17 cellular contexts compared by ENCODE assay signal in the genomic region with DNA sequence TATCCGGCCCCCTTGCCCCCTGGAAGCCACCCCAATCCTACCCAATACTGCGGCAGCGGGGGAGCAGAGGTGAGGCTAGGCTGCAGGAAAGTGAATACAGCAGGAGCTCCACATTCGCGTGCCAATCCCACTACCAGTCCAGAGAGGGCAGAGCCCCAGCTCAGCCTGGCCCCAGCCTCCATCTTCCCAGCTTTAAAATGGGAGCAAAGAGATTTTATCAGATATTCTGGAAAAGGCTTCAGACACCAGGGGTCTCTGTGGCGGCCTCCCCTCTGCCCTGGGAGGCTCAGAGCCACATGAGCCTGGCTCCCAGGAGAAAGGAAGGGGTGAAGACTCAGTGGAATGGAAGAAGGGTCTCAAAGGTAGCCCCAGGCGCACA.
A peak's percentile ranks its signal among the peaks of the same experiment; 100 is the strongest.
DNase-seq lines count a peak whose midpoint lies in the region; ATAC-seq and TF ChIP-seq lines count a peak whose summit lies in the region.
"Had no signal": no experiment of that assay in that cellular context is flagged by ENCODE, and none has a peak within 500 bp of the region (broad histone marks: within the 10 kb centered on the region; RNA-seq: fewer than 3 reads in every experiment).

No MANE protein-coding gene starts in this region.

- DNase-seq in A673 (ENCODE audit: low spot score) (no peak), retinal pigment epithelial cell (ENCODE audit: low read depth) (no peak), hippocampal formation (lab: John Stamatoyannopoulos, UW) (no peak)
- no peak for DNase-seq in CD8-positive, alpha-beta T cell
- DNase-seq: ACHN, DMS153, KG1, MG63, NCI-H1092 treated with DMSO at 0.1 percent for 48 hours, NCI-H1694, NCI-H2107, NCI-H226, NCI-H526 treated with DMSO at 0.1 percent for 48 hours, OCI-M1 had no signal

- no peaks in the 10 kb centered on the region for H3K9me3 Mint-ChIP-seq in CD8-positive, alpha-beta T cell

- intact Hi-C loops in A673 (cut with micrococcal nuclease; ENCODE audit: unreplicated experiment): no loop called here
- intact Hi-C loops in CD8-positive, alpha-beta T cell (cut with DNase I, micrococcal nuclease): no loop called here

- no peaks in the 10 kb centered on the region for H4K20me1 ChIP-seq in SU-DHL-6 (ENCODE audit: low read depth, low read length)

- no peaks in the 10 kb centered on the region for H3K27me3 ChIP-seq in A673 (replicated peaks; ENCODE audit: insufficient read depth, low read depth, low read length, poor library complexity)
- no peaks in the 10 kb centered on the region for H3K27me3 ChIP-seq in CD8-positive, alpha-beta T cell (ENCODE audit: insufficient read depth, low read length)
- no peaks in the 10 kb centered on the region for H3K27me3 ChIP-seq in SU-DHL-6 (ENCODE audit: low read length)
- H3K27me3 ChIP-seq: MG63 had no signal

- peaks cover 10% of the 10 kb centered on the region; the same call in 1 of the 2 replicates for H3K79me2 ChIP-seq in SU-DHL-6 (ENCODE audit: insufficient read depth, low read length)

- no peak for TF ChIP-seq CTCF in A673 (conservative IDR thresholded peaks at IDR 0.05; ENCODE audit: low read depth, low read length)
- TF ChIP-seq CTCF in CD8-positive, alpha-beta T cell (IDR thresholded peaks at IDR 0.05): no peak
- no peak for TF ChIP-seq CTCF in SU-DHL-6 (IDR thresholded peaks at IDR 0.05; ENCODE audit: insufficient read depth, low read length, poor library complexity, severe bottlenecking)
- peak; percentile 2 for TF ChIP-seq CTCF in retinal pigment epithelial cell (conservative IDR thresholded peaks at IDR 0.05; ENCODE audit: low read depth, low read length)

- POLR2A ChIA-PET in A673 (lab: Charles Lee; ENCODE audit: low non-redundant PET): no interaction called here
- POLR2A ChIA-PET in CD8-positive, alpha-beta T cell (lab: Charles Lee): no interaction called here

- H3K36me3 ChIP-seq in A673 (ENCODE audit: insufficient read depth, low read length, poor library complexity, severe bottlenecking) (peaks cover 9% of the 10 kb centered on the region), SU-DHL-6 (ENCODE audit: low read length) (no peaks in the 10 kb centered on the region)
- H3K36me3 ChIP-seq in CD8-positive, alpha-beta T cell (ENCODE audit: insufficient read depth, low read length): no peaks in the 10 kb centered on the region

- H3K9me3 ChIP-seq in A673 (ENCODE audit: low read depth, low read length, poor library complexity, severe bottlenecking): no peaks in the 10 kb centered on the region
- H3K9me3 ChIP-seq in CD8-positive, alpha-beta T cell (ENCODE audit: low read length): no peaks in the 10 kb centered on the region
- H3K9me3 ChIP-seq in SU-DHL-6 (ENCODE audit: insufficient read depth, low read length): no peaks in the 10 kb centered on the region
- H3K9me3 ChIP-seq: MG63 had no signal

- BruUV-seq in A673 (replicated peaks; lab: Mats Ljungman, UMichigan): no TSS peak

- peaks cover 51% of the 10 kb centered on the region for H3K4me1 Mint-ChIP-seq in CD8-positive, alpha-beta T cell (ENCODE audit: low read depth)

- H3F3A ChIP-seq in SU-DHL-6 (ENCODE audit: insufficient read depth): no peaks in the 10 kb centered on the region

- no peak overlapping the region for H3K4me3 ChIP-seq in A673 (ENCODE audit: low read depth, low read length, poor library complexity, severe bottlenecking)
- no peak overlapping the region for H3K4me3 ChIP-seq in CD8-positive, alpha-beta T cell (ENCODE audit: low read depth, low read length)
- H3K4me3 ChIP-seq in SU-DHL-6 (ENCODE audit: insufficient read depth, low read length, poor library complexity, severe bottlenecking): no peak overlapping the region
- H3K4me3 ChIP-seq in retinal pigment epithelial cell (ENCODE audit: low read length): no peak overlapping the region
- H3K4me3 ChIP-seq: MG63 had no signal

- H2AFZ ChIP-seq in SU-DHL-6 (ENCODE audit: low read depth, low read length, severe bottlenecking): no peak overlapping the region

- H3K36me3 Mint-ChIP-seq in CD8-positive, alpha-beta T cell: peaks cover 16% of the 10 kb centered on the region

- no peaks in the 10 kb centered on the region for H3K27me3 Mint-ChIP-seq in CD8-positive, alpha-beta T cell (ENCODE audit: low read depth)

- no peak overlapping the region for H3K4me3 Mint-ChIP-seq in CD8-positive, alpha-beta T cell

- no peak overlapping the region for H3K4me2 ChIP-seq in SU-DHL-6 (ENCODE audit: low read depth, low read length, poor library complexity, severe bottlenecking)

- H3K4me1 ChIP-seq in A673 (ENCODE audit: insufficient read depth, low read length, poor library complexity, severe bottlenecking): peaks cover 31% of the 10 kb centered on the region
- peaks cover 16% of the 10 kb centered on the region for H3K4me1 ChIP-seq in CD8-positive, alpha-beta T cell (ENCODE audit: insufficient read depth, low read length)

- CTCF ChIA-PET in A673 (lab: Charles Lee): no interaction called here
- CTCF ChIA-PET in CD8-positive, alpha-beta T cell (lab: Charles Lee): interaction anchor here (1.0 to 1.5 kb wide), 2 partner anchors 10 to 28 kb away, joined by 3 to 6 read pairs; no protein-coding TSS in a partner anchor

- no peak overlapping the region; the same call in 1 of the 2 replicates for H3K9ac ChIP-seq in SU-DHL-6 (ENCODE audit: low read length)

- no peaks in the 10 kb centered on the region for H3K9me2 ChIP-seq in SU-DHL-6 (replicated peaks; ENCODE audit: insufficient read depth, low read length)

- H3K27ac Mint-ChIP-seq in CD8-positive, alpha-beta T cell: peak overlapping the region; percentile 49

- ATAC-seq in CD8-positive, alpha-beta T cell: no peak
- ATAC-seq in GM21825 (IDR thresholded peaks at IDR 0.05; ENCODE audit: unreplicated experiment) (no peak), HG02571 (IDR thresholded peaks at IDR 0.05; ENCODE audit: unreplicated experiment) (no peak)

- peak overlapping the region; percentile 30 for H3K27ac ChIP-seq in A673 (ENCODE audit: low read depth, low read length, poor library complexity, severe bottlenecking)
- H3K27ac ChIP-seq in CD8-positive, alpha-beta T cell (ENCODE audit: low read depth, low read length): no peak overlapping the region
- peak overlapping the region; percentile 58; the same call in 1 of the 2 replicates for H3K27ac ChIP-seq in SU-DHL-6 (ENCODE audit: low read depth, low read length)
